8 cellular contexts compared by ENCODE assay signal in genomic region chr19:50414850-50415660, GRCh38. TPM values are rescaled to one million over a fixed set of nuclear protein-coding genes. Genes with fewer than 3 reads are reported as not detected.
DNase-seq lines count a peak whose midpoint lies in the region; ATAC-seq, FAIRE-seq and TF ChIP-seq lines count a peak whose summit lies in the region.

No MANE protein-coding gene starts in this region.

- TF ChIP-seq CTCF in GM12865 (IDR thresholded peaks at IDR 0.05; ENCODE audit: insufficient read depth, low read depth, low read length, missing control alignments) = peak; percentile 96

- DNase-seq in GM12865 (ENCODE audit: low read depth) (peak; percentile 93), RPMI8226 (peak; percentile 53), activated gamma-delta T cell treated with Interleukin-2 at 50 U/mL for 16 hours (peak; percentile 69), germinal center (ENCODE audit: low spot score) (peak; percentile 90), posterior vena cava (ENCODE audit: low spot score) (peak; percentile 94), urothelium cell line (ENCODE audit: low spot score) (peak; percentile 57), DMS79 (lab: John Stamatoyannopoulos, UW) (no peak)

- no peak for FAIRE-seq in urothelium cell line (lab: Jason Lieb, UNC)

- intact Hi-C loops in posterior vena cava (cut with DNase I) = loop anchor here in 1 of 2 donors (10.0 kb wide), 1 partner anchor 50 kb away; the partner anchor contains the start of gene NAPSA

- ATAC-seq in HG02852 (IDR thresholded peaks at IDR 0.05; ENCODE audit: unreplicated experiment) = peak; percentile 13

- H3K4me3 ChIP-seq in GM12865 (ENCODE audit: low read depth, low read length) = peak overlapping the region; percentile 65

RNA-seq across cellular contexts. Expression of gene SPIB, which starts 3.7 kb away (rescaled TPM):
- total RNA-seq in posterior vena cava = under 1 TPM in 1 of 2 donors, not detected in 1; 0.33 TPM

RNA-seq across cellular contexts. Expression of gene MYBPC2, which starts 17.6 kb away (rescaled TPM):
- under 1 TPM in 1 of 2 donors, not detected in 1; 0.05 TPM for total RNA-seq in posterior vena cava

RNA-seq across cellular contexts. Expression of gene POLD1, which starts 30.9 kb away (rescaled TPM):
- total RNA-seq in posterior vena cava = 10 to 100 TPM; 10.4 to 12.3 TPM

RNA-seq across cellular contexts. Expression of gene NR1H2, which starts 38.8 kb away (rescaled TPM):
- 10 to 100 TPM; 65.0 to 82.3 TPM for total RNA-seq in posterior vena cava

RNA-seq across cellular contexts. Expression of gene NAPSA, which starts 49.6 kb away (rescaled TPM):
- under 1 TPM; 0.33 to 0.37 TPM for total RNA-seq in posterior vena cava
